2 cellular contexts compared by ENCODE assay signal in the genomic region with DNA sequence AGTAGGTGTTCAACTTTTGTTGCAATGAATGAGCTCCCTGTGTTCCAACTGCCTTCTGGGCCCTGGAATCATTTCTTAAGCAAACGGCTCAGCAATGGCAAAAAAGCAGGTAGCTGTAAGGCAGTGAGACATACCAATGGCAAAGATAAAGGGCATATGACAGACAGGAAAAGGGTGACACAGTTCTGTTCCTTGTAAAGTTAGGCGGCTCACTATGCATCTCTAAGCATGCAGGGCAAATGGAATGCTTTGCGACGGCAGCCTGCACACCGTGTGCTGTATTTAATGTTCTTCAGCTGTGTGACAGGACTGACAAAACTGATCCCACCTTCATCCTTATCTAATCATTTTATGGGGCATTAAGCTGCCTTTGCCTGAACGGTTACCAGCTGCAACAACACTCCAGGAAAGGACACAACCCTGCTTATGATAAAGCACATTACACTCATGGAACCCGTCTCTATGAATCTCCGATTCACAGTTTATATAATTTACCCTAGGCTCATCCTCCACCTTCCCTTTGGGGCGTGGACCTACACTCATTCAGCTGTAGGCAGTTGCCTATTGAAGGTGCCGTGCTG.
TF ChIP-seq lines count a peak whose summit lies in the region.

No MANE protein-coding gene starts in this region.

TF ChIP-seq in K562, 482 proteins besides CTCF, POLR2A, EP300 and RAD21:
- no peak for TF ChIP-seq SLC30A9 (CRISPR knock-in tag; IDR thresholded peaks at IDR 0.05)
- TF ChIP-seq ZKSCAN1 (IDR thresholded peaks at IDR 0.05; ENCODE audit: low read depth, low read length) = peak; percentile 52; the same call in 1 of the 2 replicates
- no peak for TF ChIP-seq ZNF408 (CRISPR knock-in tag; IDR thresholded peaks at IDR 0.05; ENCODE audit: low read depth)
- TF ChIP-seq ZNF121 (CRISPR knock-in tag; conservative IDR thresholded peaks at IDR 0.05) = no peak

TF ChIP-seq in neural cell, 6 proteins besides CTCF, POLR2A, EP300 and RAD21:
- TF ChIP-seq EZH2 (IDR thresholded peaks at IDR 0.05; ENCODE audit: borderline replicate concordance, insufficient read depth, low read length, poor library complexity, severe bottlenecking) (no peak), POLR2AphosphoS5 (IDR thresholded peaks at IDR 0.05) (no peak), REST (IDR thresholded peaks at IDR 0.05; ENCODE audit: borderline replicate concordance) (no peak)
